ENCODE assay signal across 8 cellular contexts in the genomic region with DNA sequence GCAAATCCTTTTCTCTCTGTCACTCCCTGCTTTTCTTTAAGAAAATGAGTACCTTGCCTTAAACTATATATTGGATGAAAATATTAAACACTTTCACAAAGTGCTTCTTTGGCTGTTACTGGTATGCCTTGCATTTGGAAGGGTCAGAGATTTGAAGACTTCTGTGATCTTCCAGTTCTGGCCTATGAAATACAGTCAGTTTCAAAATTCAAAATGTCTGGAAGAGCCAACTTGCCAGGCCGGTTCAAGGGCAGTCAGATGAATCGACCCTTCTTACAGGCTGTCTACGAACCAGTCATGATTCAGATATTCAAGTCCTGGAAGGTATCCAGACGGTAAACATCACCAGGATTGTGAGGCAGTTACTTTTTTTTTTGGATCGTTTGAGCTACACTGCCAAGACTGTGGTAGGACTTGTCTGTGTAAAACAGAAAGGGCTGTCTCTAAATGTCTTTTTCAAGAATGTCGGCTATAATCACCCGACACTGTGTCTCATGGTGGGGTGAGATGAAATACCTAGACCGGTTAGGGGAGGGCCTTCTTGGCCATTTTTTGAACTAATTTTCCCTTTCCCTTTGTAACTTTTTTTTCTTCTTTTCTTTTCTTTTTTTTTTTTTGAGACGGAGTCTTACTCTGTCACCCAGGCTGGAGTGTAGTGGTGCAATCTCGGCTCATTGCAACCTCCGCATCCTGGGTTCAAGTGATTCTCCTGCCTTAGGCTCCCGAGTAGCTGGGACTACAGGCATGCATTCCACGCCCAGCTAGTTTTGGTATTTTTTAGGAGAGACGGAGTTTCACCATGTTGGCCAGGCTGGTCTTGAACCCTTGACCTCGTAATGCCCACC. TPM values are rescaled to one million over a fixed set of nuclear protein-coding genes. Genes with fewer than 3 reads are reported as not detected.
DNase-seq lines count a peak whose midpoint lies in the region; ATAC-seq, FAIRE-seq and TF ChIP-seq lines count a peak whose summit lies in the region.

No MANE protein-coding gene starts in this region.

- no peak for ATAC-seq in GM19324 (IDR thresholded peaks at IDR 0.05; ENCODE audit: low FRiP score, unreplicated experiment)
- ATAC-seq in GM21528 (IDR thresholded peaks at IDR 0.05; ENCODE audit: low FRiP score, unreplicated experiment): no peak
- no peak for ATAC-seq in GM18870 (IDR thresholded peaks at IDR 0.05; ENCODE audit: unreplicated experiment)

- H2BK20ac ChIP-seq in H1 (ENCODE audit: low read length): no peak overlapping the region

- H2AFZ ChIP-seq in H1 (ENCODE audit: low read length): no peak overlapping the region

- peak overlapping the region; percentile 28; the same call in 1 of the 2 replicates for H2AK5ac ChIP-seq in H1 (ENCODE audit: low read depth, low read length)

- H3K4me2 ChIP-seq in H1 (ENCODE audit: insufficient read depth in 1 of 2, low read depth in 2 of 2, low read length in 2 of 2): peak overlapping the region in 1 of 2 experiments; percentile 31; a peak in 1 of 4 replicates

- H3K4me3 ChIP-seq in H1 (ENCODE audit: extremely low read depth in 1 of 4, insufficient read depth in 2 of 4, low read depth in 3 of 4, low read length in 4 of 4) (no peak overlapping the region), mucosa of rectum (ENCODE audit: low read length in 2 of 2) (peak overlapping the region in 1 of 2 donors; percentile 21)
- H3K4me3 ChIP-seq in effector memory CD4-positive, alpha-beta T cell (ENCODE audit: insufficient read depth, low read depth, low read length, poor library complexity, severe bottlenecking): no peak overlapping the region

- H2BK15ac ChIP-seq in H1 (ENCODE audit: low read length): 0 out of 2 replicates have a peak overlapping the region, but pooled peaks have one; percentile 10

- H2BK12ac ChIP-seq in H1 (ENCODE audit: low read depth, low read length): no peak overlapping the region

- TF ChIP-seq RAD21 in H1 (IDR thresholded peaks at IDR 0.05 in 1 of 2, conservative IDR thresholded peaks at IDR 0.05 in 1 of 2; ENCODE audit: low read depth in 2 of 2, low read length in 2 of 2): no peak

- H3K9me3 ChIP-seq in H1 (ENCODE audit: insufficient read depth in 2 of 2, low read depth in 1 of 2, low read length in 1 of 2) (no peaks in the 10 kb centered on the region), mucosa of rectum (ENCODE audit: control insufficient read depth in 2 of 2, low read length in 2 of 2) (no peaks in the 10 kb centered on the region)
- H3K9me3 ChIP-seq in effector memory CD4-positive, alpha-beta T cell (ENCODE audit: control insufficient read depth, low read length): no peaks in the 10 kb centered on the region

- no peak overlapping the region for H3K18ac ChIP-seq in H1 (ENCODE audit: extremely low read depth, low read length)

- H3K9ac ChIP-seq in H1 (replicated peaks in 1 of 4; ENCODE audit: extremely low read depth in 1 of 4, low read depth in 3 of 4, low read length in 3 of 4) (0 out of 7 replicates have a peak overlapping the region, but pooled peaks of 1 of the 4 experiments have one; percentile 20), mucosa of rectum (ENCODE audit: low read depth in 1 of 2, low read length in 2 of 2) (peak overlapping the region; percentile 62 to 66)

- peak in 1 of 2 experiments; percentile 43; a peak in 1 of 3 replicates for TF ChIP-seq POLR2A in H1 (IDR thresholded peaks at IDR 0.05; ENCODE audit: control extremely low read depth in 1 of 2, low read depth in 2 of 2, low read length in 2 of 2)

- H3K36me3 ChIP-seq in H1 (ENCODE audit: control insufficient read depth in 2 of 4, insufficient read depth in 4 of 4, low read length in 3 of 4) (peaks cover 0 to 4% (median 0%) of the 10 kb centered on the region in 4 experiments; a peak in 2 of 8 replicates), mucosa of rectum (ENCODE audit: control insufficient read depth in 2 of 2, insufficient read depth in 2 of 2, low read length in 2 of 2) (peaks cover 16 to 21% of the 10 kb centered on the region in 2 donors)
- H3K36me3 ChIP-seq in effector memory CD4-positive, alpha-beta T cell (ENCODE audit: control insufficient read depth, insufficient read depth, low read length): no peaks in the 10 kb centered on the region

- no peak overlapping the region for H3K14ac ChIP-seq in H1 (ENCODE audit: insufficient read length)

- no peak overlapping the region for H4K5ac ChIP-seq in H1 (ENCODE audit: insufficient read length, low read depth, low read length)

- POLR2A ChIA-PET in H1 (lab: Charles Lee; ENCODE audit: partially characterized antibody): interaction anchor here (1.3 to 21.5 kb wide), 6 partner anchors 8 to 27 kb away, joined by 3 to 495 read pairs (median 18); partner anchors contain the start of gene ACTN4

- no peak for TF ChIP-seq CTCF in H1 (IDR thresholded peaks at IDR 0.05; ENCODE audit: control extremely low read depth in 1 of 3, insufficient read depth in 1 of 3, low read depth in 1 of 3, low read length in 3 of 3)

- H4K20me1 ChIP-seq in H1 (replicated peaks in 1 of 2; ENCODE audit: control insufficient read depth in 1 of 2, insufficient read depth in 2 of 2, low read length in 2 of 2): peaks cover 20 to 44% of the 10 kb centered on the region in 2 experiments

- H3K56ac ChIP-seq in H1 (replicated peaks; ENCODE audit: insufficient read length, low read depth, low read length): no peak overlapping the region

- DNase-seq in GM04504 (ENCODE audit: low read depth) (peak; percentile 100), NCI-H69 (lab: John Stamatoyannopoulos, UW) (peak; percentile 92), H1 (ENCODE audit: low read depth in 1 of 2, low spot score in 2 of 2) (no peak)
- no peak for DNase-seq in effector memory CD4-positive, alpha-beta T cell

- H4K8ac ChIP-seq in H1 (ENCODE audit: extremely low read depth, insufficient read depth, low read length): no peak overlapping the region

- H3K23ac ChIP-seq in H1 (ENCODE audit: insufficient read length): no peak overlapping the region

- CTCF ChIA-PET in H1 (lab: Charles Lee; ENCODE audit: partially characterized antibody): interaction anchor here (0.7 to 2.6 kb wide), 4 partner anchors 16 to 41 kb away, joined by 3 to 8 read pairs (median 4); no protein-coding TSS in a partner anchor

- no peak overlapping the region for H2BK5ac ChIP-seq in H1 (ENCODE audit: low read depth, low read length)

- no peaks in the 10 kb centered on the region for H3K27me3 ChIP-seq in H1 (replicated peaks in 1 of 4; ENCODE audit: control insufficient read depth in 3 of 4, extremely low read depth in 1 of 4, insufficient read depth in 3 of 4, low read length in 3 of 4)
- no peaks in the 10 kb centered on the region for H3K27me3 ChIP-seq in mucosa of rectum (ENCODE audit: control insufficient read depth in 2 of 2, insufficient read depth in 2 of 2, low read length in 2 of 2)
- H3K27me3 ChIP-seq in effector memory CD4-positive, alpha-beta T cell (replicated peaks; ENCODE audit: control insufficient read depth, insufficient read depth, low read length, poor library complexity, severe bottlenecking): no peaks in the 10 kb centered on the region

- no peaks in the 10 kb centered on the region for H3K23me2 ChIP-seq in H1 (ENCODE audit: low read depth, low read length)

- H3K27ac ChIP-seq in H1 (ENCODE audit: low read depth, low read length) (no peak overlapping the region), mucosa of rectum (ENCODE audit: low read depth in 2 of 2, low read length in 2 of 2) (peak overlapping the region; percentile 78 to 81)
- no peak overlapping the region for H3K27ac ChIP-seq in effector memory CD4-positive, alpha-beta T cell (ENCODE audit: insufficient read depth, low read length, poor library complexity, severe bottlenecking)

- H3K4me1 ChIP-seq in H1 (replicated peaks in 1 of 4; ENCODE audit: control insufficient read depth in 3 of 4, insufficient read depth in 4 of 4, low read length in 3 of 4) (peaks cover 21 to 37% (median 31%) of the 10 kb centered on the region in 4 experiments), mucosa of rectum (ENCODE audit: control insufficient read depth in 2 of 2, insufficient read depth in 2 of 2, low read length in 2 of 2) (peaks cover 88 to 92% of the 10 kb centered on the region in 2 donors)
- H3K4me1 ChIP-seq in effector memory CD4-positive, alpha-beta T cell (ENCODE audit: control insufficient read depth, insufficient read depth, low read length, poor library complexity, severe bottlenecking): peaks cover 42% of the 10 kb centered on the region

- H4K91ac ChIP-seq in H1 (replicated peaks; ENCODE audit: insufficient read length, low read length): no peak overlapping the region

- peaks cover 23% of the 10 kb centered on the region for H3K79me1 ChIP-seq in H1 (ENCODE audit: low read depth, low read length)

- FAIRE-seq in H1 (lab: Jason Lieb, UNC): no peak

- no peak overlapping the region for H3K4ac ChIP-seq in H1 (replicated peaks; ENCODE audit: insufficient read length, low read depth, low read length)

- H3K79me2 ChIP-seq in H1 (ENCODE audit: control insufficient read depth in 1 of 2, insufficient read depth in 2 of 2, low read length in 2 of 2): peaks cover 32 to 97% of the 10 kb centered on the region in 2 experiments

- no peak for TF ChIP-seq EP300 in H1 (IDR thresholded peaks at IDR 0.05; ENCODE audit: borderline replicate concordance in 1 of 2, low read depth in 2 of 2, low read length in 2 of 2)

- 92% methylated on average over 14 of the region's 15 CpGs; no CpG with 5 or more reads in 1 of the 2 experiments for WGBS in H1 (ENCODE audit: extremely low coverage in 1 of 2, insufficient coverage in 1 of 2, insufficient read length in 1 of 2, insufficient replicate concordance in 2 of 2, low coverage in 1 of 2, low lambda C conversion rate in 2 of 2, missing lambda C conversion rate in 1 of 2), 2 experiments

- H2BK120ac ChIP-seq in H1 (replicated peaks; ENCODE audit: low read depth, low read length): no peak overlapping the region

RNA-seq across cellular contexts. Expression of gene ACTN4, which starts 11.2 kb away (rescaled TPM):
- total RNA-seq in H1 (2021; fragmentation: NEBNext Ultra II Directional; extraction: Animal tissue kit (Norgen Biotek cat#: 25700)): 520 and 530 TPM in 2 replicates
- polyA plus RNA-seq in H1 (2011; rRNA removed): 211 and 281 TPM in 2 replicates
- 223 TPM for polyA plus RNA-seq in H1 (2011; cell fraction: cytosol; rRNA removed)
- 1,059 TPM for polyA plus RNA-seq in H1 (2011; cell fraction: nucleus; rRNA removed)
- 374 to 504 TPM (median 451 TPM) in 4 replicates for polyA plus RNA-seq in H1 (2012, experiment 1 of 2)
- polyA plus RNA-seq in H1 (2012, experiment 2 of 2): 171 TPM
- polyA plus RNA-seq in H1 (2013, experiment 1 of 2): 279 TPM
- 254 TPM for polyA plus RNA-seq in H1 (2013, experiment 2 of 2)
- 190 and 202 TPM in 2 replicates for polyA minus RNA-seq in H1 (2011; rRNA and poly(A)+ RNA removed)
- polyA minus RNA-seq in H1 (2011; cell fraction: cytosol; rRNA and poly(A)+ RNA removed): 103 TPM
- polyA minus RNA-seq in H1 (2011; cell fraction: nucleus; rRNA and poly(A)+ RNA removed): 171 TPM

RNA-seq across cellular contexts. Expression of gene EIF3K, which starts 39.7 kb away (rescaled TPM):
- total RNA-seq in H1 (2021; fragmentation: NEBNext Ultra II Directional; extraction: Animal tissue kit (Norgen Biotek cat#: 25700)): 329 and 344 TPM in 2 replicates
- polyA plus RNA-seq in H1 (2011; rRNA removed): 937 and 977 TPM in 2 replicates
- polyA plus RNA-seq in H1 (2011; cell fraction: cytosol; rRNA removed): 945 TPM
- 915 TPM for polyA plus RNA-seq in H1 (2011; cell fraction: nucleus; rRNA removed)
- polyA plus RNA-seq in H1 (2012, experiment 1 of 2): 382 to 549 TPM (median 528 TPM) in 4 replicates
- 458 TPM for polyA plus RNA-seq in H1 (2012, experiment 2 of 2)
- polyA plus RNA-seq in H1 (2013, experiment 1 of 2): 236 TPM
- polyA plus RNA-seq in H1 (2013, experiment 2 of 2): 236 TPM
- 386 and 450 TPM in 2 replicates for polyA minus RNA-seq in H1 (2011; rRNA and poly(A)+ RNA removed)
- 188 TPM for polyA minus RNA-seq in H1 (2011; cell fraction: cytosol; rRNA and poly(A)+ RNA removed)
- 180 TPM for polyA minus RNA-seq in H1 (2011; cell fraction: nucleus; rRNA and poly(A)+ RNA removed)

RNA-seq across cellular contexts. Expression of gene MAP4K1, which starts 40.9 kb away (rescaled TPM):
- 10.4 and 14.4 TPM in 2 replicates for total RNA-seq in H1 (2021; fragmentation: NEBNext Ultra II Directional; extraction: Animal tissue kit (Norgen Biotek cat#: 25700))
- polyA plus RNA-seq in H1 (2011; rRNA removed): 9.0 and 22.0 TPM in 2 replicates
- 8.0 TPM for polyA plus RNA-seq in H1 (2011; cell fraction: cytosol; rRNA removed)
- 12.8 TPM for polyA plus RNA-seq in H1 (2011; cell fraction: nucleus; rRNA removed)
- polyA plus RNA-seq in H1 (2012, experiment 1 of 2): 9.6 to 16.0 TPM (median 13.8 TPM) in 4 replicates
- 7.3 TPM for polyA plus RNA-seq in H1 (2012, experiment 2 of 2)
- polyA plus RNA-seq in H1 (2013, experiment 1 of 2): 14.6 TPM
- polyA plus RNA-seq in H1 (2013, experiment 2 of 2): 11.8 TPM
- polyA minus RNA-seq in H1 (2011; rRNA and poly(A)+ RNA removed): 1.1 and 1.6 TPM in 2 replicates
- polyA minus RNA-seq in H1 (2011; cell fraction: cytosol; rRNA and poly(A)+ RNA removed): 3.7 TPM
- polyA minus RNA-seq in H1 (2011; cell fraction: nucleus; rRNA and poly(A)+ RNA removed): 2.0 TPM

Comparison
In these comparisons a context has a peak if more than half of its experiments do, and no peak if none do; other contexts are left out.
1. DNase-seq: peak in GM04504 (single experiment) and NCI-H69 (single experiment); none in H1 (0 of 2) and effector memory CD4-positive, alpha-beta T cell (0 of 3).
2. H3K27ac ChIP-seq: peak in mucosa of rectum (2 of 2); none in H1 (single experiment) and effector memory CD4-positive, alpha-beta T cell (single experiment).